In genomic region chr1:25361901-25362300, GRCh38 we compare ENCODE assay signal across 16 cellular contexts. TPM values are rescaled to one million over a fixed set of nuclear protein-coding genes. Genes with fewer than 3 reads are reported as not detected.
DNase-seq lines count a peak whose midpoint lies in the region; ATAC-seq lines count a peak whose summit lies in the region.
"Had no signal": no experiment of that assay in that cellular context is flagged by ENCODE, and none has a peak within 500 bp of the region (broad histone marks: within the 10 kb centered on the region; RNA-seq: fewer than 3 reads in every experiment).

No MANE protein-coding gene starts in this region.

- no peak overlapping the region for H3K4me3 ChIP-seq in muscle layer of colon (ENCODE audit: low read depth in 1 of 2, low read length in 2 of 2)
- H3K4me3 ChIP-seq: Peyer's patch had no signal

- peaks cover 37% of the 10 kb centered on the region for H3K36me3 ChIP-seq in muscle layer of colon (ENCODE audit: insufficient read depth, low read length)

- peaks cover 36% of the 10 kb centered on the region for H3K36me3 Mint-ChIP-seq in stimulated activated naive CD8-positive, alpha-beta T cell treated with anti-CD3 and anti-CD28 coated beads, Interleukin-15, Interleukin-2, amounts not matched to agents 100 ng/mL and 50 ng/mL, for 24 hours (ENCODE audit: low read depth)
- peaks cover 44% of the 10 kb centered on the region for H3K36me3 Mint-ChIP-seq in activated CD8-positive, alpha-beta T cell treated with anti-CD3 and anti-CD28 coated beads, Interleukin-2, amount 10 ng/mL, durations not matched to agents 7 days and 5 days (ENCODE audit: low read depth)
- peaks cover 36% of the 10 kb centered on the region for H3K36me3 Mint-ChIP-seq in activated CD8-positive, alpha-beta memory T cell treated with anti-CD3 and anti-CD28 coated beads, Interleukin-2, amount 10 ng/mL, durations not matched to agents 7 days and 5 days

- peak overlapping the region; percentile 27 for H3K27ac ChIP-seq in muscle layer of colon (ENCODE audit: low read depth, low read length)

- ATAC-seq in stimulated activated naive CD8-positive, alpha-beta T cell treated with anti-CD3 and anti-CD28 coated beads, Interleukin-15, Interleukin-2, amounts not matched to agents 100 U/mL and 50 U/mL, for 24 hours, result no peak
- no peak for ATAC-seq in activated CD8-positive, alpha-beta T cell treated with anti-CD3 and anti-CD28 coated beads, Interleukin-2, amount 10 ng/mL, durations not matched to agents 7 days and 5 days
- ATAC-seq in activated CD8-positive, alpha-beta memory T cell treated with anti-CD3 and anti-CD28 coated beads, Interleukin-2, amount 10 ng/mL, durations not matched to agents 7 days and 5 days, result no peak
- ATAC-seq: WTC11 had no signal

- DNase-seq in stimulated activated naive CD8-positive, alpha-beta T cell treated with anti-CD3 and anti-CD28 coated beads, Interleukin-15, Interleukin-2, amounts not matched to agents 100 U/mL and 50 U/mL, for 24 hours, result no peak
- DNase-seq in activated CD8-positive, alpha-beta T cell treated with anti-CD3 and anti-CD28 coated beads, Interleukin-2, amount 10 ng/mL, durations not matched to agents 7 days and 5 days, result no peak
- DNase-seq in AML-193 (lab: John Stamatoyannopoulos, UW), result no peak
- no peak for DNase-seq in activated gamma-delta T cell treated with Interleukin-2 at 50 U/mL for 16 hours
- DNase-seq in NCI-H1436 treated with DMSO at 0.1 percent for 48 hours (lab: John Stamatoyannopoulos, UW), result no peak
- no peak for DNase-seq in activated CD8-positive, alpha-beta memory T cell treated with anti-CD3 and anti-CD28 coated beads, Interleukin-2, amount 10 ng/mL, durations not matched to agents 7 days and 5 days
- DNase-seq: activated CD8-positive, alpha-beta memory T cell treated with anti-CD3 and anti-CD28 coated beads, Interleukin-2, amount 50 U/mL, for 48 hours; C1 segment of cervical spinal cord; NCI-H2029 treated with DMSO at 0.1 percent for 48 hours; NCI-H526 treated with DMSO at 0.1 percent for 48 hours; Peyer's patch; substantia nigra; SW 1271 had no signal

- CTCF ChIA-PET in activated CD8-positive, alpha-beta T cell treated with anti-CD3 and anti-CD28 coated beads, Interleukin-2, amount 10 ng/mL, durations not matched to agents 7 days and 5 days (lab: Charles Lee), result no interaction called here
- CTCF ChIA-PET in activated CD8-positive, alpha-beta memory T cell treated with anti-CD3 and anti-CD28 coated beads, Interleukin-2, amount 10 ng/mL, durations not matched to agents 7 days and 5 days (lab: Charles Lee), result no interaction called here

- no peak overlapping the region for H3K4me3 Mint-ChIP-seq in stimulated activated naive CD8-positive, alpha-beta T cell treated with anti-CD3 and anti-CD28 coated beads, Interleukin-15, Interleukin-2, amounts not matched to agents 100 ng/mL and 50 ng/mL, for 24 hours
- no peak overlapping the region for H3K4me3 Mint-ChIP-seq in activated CD8-positive, alpha-beta T cell treated with anti-CD3 and anti-CD28 coated beads, Interleukin-2, amount 10 ng/mL, durations not matched to agents 7 days and 5 days
- no peak overlapping the region for H3K4me3 Mint-ChIP-seq in activated CD8-positive, alpha-beta memory T cell treated with anti-CD3 and anti-CD28 coated beads, Interleukin-2, amount 10 ng/mL, durations not matched to agents 7 days and 5 days
- H3K4me3 Mint-ChIP-seq: WTC11 had no signal

- no peaks in the 10 kb centered on the region for H3K9me3 Mint-ChIP-seq in stimulated activated naive CD8-positive, alpha-beta T cell treated with anti-CD3 and anti-CD28 coated beads, Interleukin-15, Interleukin-2, amounts not matched to agents 100 ng/mL and 50 ng/mL, for 24 hours
- H3K9me3 Mint-ChIP-seq in activated CD8-positive, alpha-beta T cell treated with anti-CD3 and anti-CD28 coated beads, Interleukin-2, amount 10 ng/mL, durations not matched to agents 7 days and 5 days (ENCODE audit: insufficient read depth), result no peaks in the 10 kb centered on the region
- H3K9me3 Mint-ChIP-seq in activated CD8-positive, alpha-beta memory T cell treated with anti-CD3 and anti-CD28 coated beads, Interleukin-2, amount 10 ng/mL, durations not matched to agents 7 days and 5 days (ENCODE audit: low read depth), result no peaks in the 10 kb centered on the region
- H3K9me3 Mint-ChIP-seq: WTC11 had no signal

- no peak overlapping the region for H3K9ac ChIP-seq in muscle layer of colon (ENCODE audit: low read length)

- H3K9me3 ChIP-seq in muscle layer of colon (ENCODE audit: low read length), result no peaks in the 10 kb centered on the region
- H3K9me3 ChIP-seq: Peyer's patch had no signal

- no peaks in the 10 kb centered on the region for H3K27me3 ChIP-seq in muscle layer of colon (ENCODE audit: control insufficient read depth in 1 of 2, insufficient read depth in 2 of 2, low read length in 2 of 2)
- H3K27me3 ChIP-seq: Peyer's patch had no signal

- no peaks in the 10 kb centered on the region for H3K27me3 Mint-ChIP-seq in stimulated activated naive CD8-positive, alpha-beta T cell treated with anti-CD3 and anti-CD28 coated beads, Interleukin-15, Interleukin-2, amounts not matched to agents 100 ng/mL and 50 ng/mL, for 24 hours
- H3K27me3 Mint-ChIP-seq in activated CD8-positive, alpha-beta T cell treated with anti-CD3 and anti-CD28 coated beads, Interleukin-2, amount 10 ng/mL, durations not matched to agents 7 days and 5 days (ENCODE audit: low read depth), result no peaks in the 10 kb centered on the region
- no peaks in the 10 kb centered on the region for H3K27me3 Mint-ChIP-seq in activated CD8-positive, alpha-beta memory T cell treated with anti-CD3 and anti-CD28 coated beads, Interleukin-2, amount 10 ng/mL, durations not matched to agents 7 days and 5 days

- peak overlapping the region; percentile 68 for H3K27ac Mint-ChIP-seq in stimulated activated naive CD8-positive, alpha-beta T cell treated with anti-CD3 and anti-CD28 coated beads, Interleukin-15, Interleukin-2, amounts not matched to agents 100 ng/mL and 50 ng/mL, for 24 hours
- H3K27ac Mint-ChIP-seq in activated CD8-positive, alpha-beta T cell treated with anti-CD3 and anti-CD28 coated beads, Interleukin-2, amount 10 ng/mL, durations not matched to agents 7 days and 5 days, result peak overlapping the region; percentile 14
- no peak overlapping the region for H3K27ac Mint-ChIP-seq in activated CD8-positive, alpha-beta memory T cell treated with anti-CD3 and anti-CD28 coated beads, Interleukin-2, amount 10 ng/mL, durations not matched to agents 7 days and 5 days

- POLR2A ChIA-PET in activated CD8-positive, alpha-beta T cell treated with anti-CD3 and anti-CD28 coated beads, Interleukin-2, amount 10 ng/mL, durations not matched to agents 7 days and 5 days (lab: Charles Lee), result interaction anchor here (0.6 kb wide), 1 partner anchor 27 kb away, joined by 3 read pairs; no protein-coding TSS in a partner anchor

- peaks cover 23% of the 10 kb centered on the region for H3K4me1 Mint-ChIP-seq in stimulated activated naive CD8-positive, alpha-beta T cell treated with anti-CD3 and anti-CD28 coated beads, Interleukin-15, Interleukin-2, amounts not matched to agents 100 ng/mL and 50 ng/mL, for 24 hours (ENCODE audit: low read depth)
- H3K4me1 Mint-ChIP-seq in activated CD8-positive, alpha-beta T cell treated with anti-CD3 and anti-CD28 coated beads, Interleukin-2, amount 10 ng/mL, durations not matched to agents 7 days and 5 days (ENCODE audit: low read depth), result peaks cover 35% of the 10 kb centered on the region
- H3K4me1 Mint-ChIP-seq in activated CD8-positive, alpha-beta memory T cell treated with anti-CD3 and anti-CD28 coated beads, Interleukin-2, amount 10 ng/mL, durations not matched to agents 7 days and 5 days, result peaks cover 29% of the 10 kb centered on the region
- H3K4me1 Mint-ChIP-seq: WTC11 had no signal

- no peaks in the 10 kb centered on the region for H3K4me1 ChIP-seq in muscle layer of colon (ENCODE audit: insufficient read depth, low read length)
- H3K4me1 ChIP-seq: Peyer's patch had no signal

RNA-seq across cellular contexts. Expression of gene TMEM50A, which starts 23.8 kb away (rescaled TPM):
- 100 to 1,000 TPM; 117 to 127 TPM for total RNA-seq in activated CD8-positive, alpha-beta T cell treated with anti-CD3 and anti-CD28 coated beads, Interleukin-2, amount 10 ng/mL, durations not matched to agents 7 days and 5 days
- 100 to 1,000 TPM; 130 to 162 TPM for total RNA-seq in activated CD8-positive, alpha-beta memory T cell treated with anti-CD3 and anti-CD28 coated beads, Interleukin-2, amount 10 ng/mL, durations not matched to agents 7 days and 5 days

RNA-seq across cellular contexts. Expression of gene RHCE, which starts 58.7 kb away (rescaled TPM):
- total RNA-seq in activated CD8-positive, alpha-beta T cell treated with anti-CD3 and anti-CD28 coated beads, Interleukin-2, amount 10 ng/mL, durations not matched to agents 7 days and 5 days, result under 1 TPM in 1 of 2 experiments, not detected in 1; 0.13 TPM
- not detected for total RNA-seq in activated CD8-positive, alpha-beta memory T cell treated with anti-CD3 and anti-CD28 coated beads, Interleukin-2, amount 10 ng/mL, durations not matched to agents 7 days and 5 days
